Comparison of ENCODE assay signal across 8 cellular contexts in the genomic region with DNA sequence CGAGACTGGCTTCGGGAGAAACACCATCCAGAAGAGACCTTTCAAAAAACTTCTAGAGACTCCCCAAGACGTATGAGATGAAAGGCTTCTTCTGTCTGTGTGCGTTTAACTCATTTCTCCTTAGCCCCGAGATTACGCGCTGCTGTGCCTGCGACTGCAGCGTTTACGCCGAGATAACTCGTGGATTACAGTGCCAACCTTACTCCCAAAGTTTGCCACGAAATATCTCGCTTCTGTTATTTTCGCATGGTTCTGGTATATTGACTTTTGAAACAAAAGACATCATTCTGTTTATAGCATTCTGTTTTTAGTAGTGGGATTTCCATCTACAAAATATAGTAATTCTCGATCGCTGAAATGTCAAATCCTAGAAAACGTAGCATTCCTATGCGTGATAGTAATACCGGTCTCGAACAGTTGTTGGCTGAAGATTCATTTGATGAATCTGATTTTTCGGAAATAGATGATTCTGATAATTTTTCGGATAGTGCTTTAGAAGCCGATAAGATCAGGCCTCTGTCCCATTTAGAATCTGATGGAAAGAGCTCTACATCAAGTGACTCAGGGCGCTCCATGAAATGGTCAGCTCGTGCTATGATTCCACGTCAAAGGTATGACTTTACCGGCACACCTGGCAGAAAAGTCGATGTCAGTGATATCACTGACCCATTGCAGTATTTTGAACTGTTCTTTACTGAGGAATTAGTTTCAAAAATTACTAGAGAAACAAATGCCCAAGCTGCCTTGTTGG. TPM values are rescaled to one million over a fixed set of nuclear protein-coding genes. Genes with fewer than 3 reads are reported as not detected.
DNase-seq lines count a peak whose midpoint lies in the region; ATAC-seq, FAIRE-seq and TF ChIP-seq lines count a peak whose summit lies in the region.

No MANE protein-coding gene starts in this region.

- H3K4me3 ChIP-seq in K562 (peak overlapping the region; percentile 92), HepG2 (replicated peaks in 1 of 3; ENCODE audit: insufficient read depth in 1 of 3, low read depth in 2 of 3, low read length in 3 of 3) (peak overlapping the region; percentile 75 to 95 (median 92)), tibial artery (peak overlapping the region; percentile 87 to 91)

- H3K4me2 ChIP-seq in K562 (ENCODE audit: insufficient read depth, low read length) (peak overlapping the region; percentile 97), HepG2 (ENCODE audit: low read depth, low read length) (peak overlapping the region; percentile 84)

- no peaks in the 10 kb centered on the region for H3K9me1 ChIP-seq in K562 (ENCODE audit: control insufficient read depth, insufficient read depth, low read length)

- H3K4me3 Mint-ChIP-seq in activated naive CD4-positive, alpha-beta T cell treated with anti-CD3 and anti-CD28 coated beads for 36 hours = peak overlapping the region; percentile 99

- H3K79me2 ChIP-seq in K562 (ENCODE audit: control insufficient read depth, insufficient read depth, low read length) (peaks cover 54% of the 10 kb centered on the region), HepG2 (ENCODE audit: insufficient read depth, low read length) (peaks cover 45% of the 10 kb centered on the region)

- no peak for DNase-seq in activated naive CD4-positive, alpha-beta T cell treated with anti-CD3 and anti-CD28 coated beads for 36 hours
- no peak for DNase-seq in activated naive CD4-positive, alpha-beta T cell treated with Interleukin-2 at 50 U/mL for 16 hours
- no peak for DNase-seq in K562 (ENCODE audit: extremely low read depth in 1 of 4, low spot score in 3 of 4)
- DNase-seq in HepG2 (ENCODE audit: low spot score) = no peak
- DNase-seq in tibial artery = no peak
- DNase-seq in NCI-H1436 treated with DMSO at 0.1 percent for 48 hours (lab: John Stamatoyannopoulos, UW) = no peak
- DNase-seq in activated CD4-positive, alpha-beta T cell treated with anti-CD3 and anti-CD28 coated beads, Interleukin-2, amount 50 U/mL, for 48 hours = no peak
- no peak for DNase-seq in NCI-H2171 (lab: John Stamatoyannopoulos, UW)

- 13% methylated on average over 29 of the region's 29 CpGs for WGBS in K562 (ENCODE audit: insufficient coverage, low coverage, missing lambda C conversion rate)
- 11% methylated on average over 27 of the region's 29 CpGs for WGBS in HepG2 (ENCODE audit: low lambda C conversion rate)

- H2AFZ ChIP-seq in K562 (ENCODE audit: low read depth, low read length) = peak overlapping the region; percentile 93
- peak overlapping the region; percentile 88 for H2AFZ ChIP-seq in HepG2 (ENCODE audit: low read length)

- CTCF ChIA-PET in activated naive CD4-positive, alpha-beta T cell treated with anti-CD3 and anti-CD28 coated beads for 36 hours (lab: Charles Lee) = interaction anchor here (0.6 to 1.8 kb wide), 7 partner anchors 8 to 664 kb away, joined by 3 to 12 read pairs (median 3); a partner anchor contains a TSS
- CTCF ChIA-PET in K562 (lab: Yijun Ruan, JAX; ENCODE audit: low intra/inter-chr PET ratio) (no interaction called here), HepG2 (lab: Yijun Ruan, JAX; ENCODE audit: low intra/inter-chr PET ratio, low total read pairs) (no interaction called here)

- H3K36me3 ChIP-seq in K562 (ENCODE audit: control insufficient read depth, insufficient read depth, low read length) = peaks cover 19% of the 10 kb centered on the region; the same call in 2 of the 3 replicates
- H3K36me3 ChIP-seq in HepG2 (replicated peaks in 1 of 2; ENCODE audit: control insufficient read depth in 1 of 2, insufficient read depth in 2 of 2, low read length in 2 of 2) = no peaks in the 10 kb centered on the region
- H3K36me3 ChIP-seq in tibial artery = no peaks in the 10 kb centered on the region

- H3K27me3 ChIP-seq in K562 (ENCODE audit: control insufficient read depth in 2 of 2, insufficient read depth in 2 of 2, low read length in 2 of 2) = no peaks in the 10 kb centered on the region
- H3K27me3 ChIP-seq in HepG2 (ENCODE audit: control insufficient read depth in 1 of 2, insufficient read depth in 2 of 2, low read length in 2 of 2) = peaks cover 0 to 3% of the 10 kb centered on the region in 2 experiments; a peak in 1 of 5 replicates
- no peaks in the 10 kb centered on the region for H3K27me3 ChIP-seq in tibial artery

- ATAC-seq in K562 (no peak; the same call in 2 of the 3 replicates), HepG2 (peak; percentile 22)

- peaks cover 35% of the 10 kb centered on the region for H3K36me3 Mint-ChIP-seq in activated naive CD4-positive, alpha-beta T cell treated with anti-CD3 and anti-CD28 coated beads for 36 hours (ENCODE audit: low read depth)

- H3K9me3 ChIP-seq in K562 (replicated peaks; ENCODE audit: control insufficient read depth, insufficient read depth, low read depth, low read length) = no peaks in the 10 kb centered on the region; the same call in 1 of the 2 replicates
- no peaks in the 10 kb centered on the region for H3K9me3 ChIP-seq in HepG2 (ENCODE audit: low read length)
- H3K9me3 ChIP-seq in tibial artery = no peaks in the 10 kb centered on the region

- BruUV-seq in K562 (replicated peaks; lab: Mats Ljungman, UMichigan) (TSS peak; percentile 79), HepG2 (replicated peaks; lab: Mats Ljungman, UMichigan) (TSS peak; percentile 88)

- TF ChIP-seq CTCF in K562 (IDR thresholded peaks at IDR 0.05 in 2 of 3, conservative IDR thresholded peaks at IDR 0.05 in 1 of 3; ENCODE audit: insufficient read depth in 2 of 3, low read depth in 1 of 3, low read length in 3 of 3) = no peak
- no peak for TF ChIP-seq CTCF in HepG2 (CRISPR knock-in tag; IDR thresholded peaks at IDR 0.05)
- no peak for TF ChIP-seq CTCF in tibial artery (IDR thresholded peaks at IDR 0.05)

- H4K20me1 ChIP-seq in K562 (replicated peaks; ENCODE audit: control insufficient read depth, insufficient read depth, low read length) = no peaks in the 10 kb centered on the region
- H4K20me1 ChIP-seq in HepG2 (ENCODE audit: insufficient read depth, low read length) = no peaks in the 10 kb centered on the region

- peaks cover 27% of the 10 kb centered on the region for H3K4me1 Mint-ChIP-seq in activated naive CD4-positive, alpha-beta T cell treated with anti-CD3 and anti-CD28 coated beads for 36 hours (ENCODE audit: low read depth)

- POLR2A ChIA-PET in K562 (lab: Yijun Ruan, JAX) = interaction anchor here (0.6 to 2.1 kb wide), 12 partner anchors 8 to 264 kb away, joined by 3 to 8 read pairs (median 4); a partner anchor contains a TSS
- POLR2A ChIA-PET in HepG2 (lab: Yijun Ruan, JAX) = interaction anchor here (0.7 to 2.8 kb wide), 13 partner anchors 8 to 240 kb away, joined by 3 to 16 read pairs (median 5); a partner anchor contains a TSS

- no peaks in the 10 kb centered on the region for H3K27me3 Mint-ChIP-seq in activated naive CD4-positive, alpha-beta T cell treated with anti-CD3 and anti-CD28 coated beads for 36 hours (ENCODE audit: low read depth)

- in situ Hi-C loops in K562 (cut with MboI) (loop anchor here (5.0 kb wide), 1 partner anchor 110 kb away; a partner anchor contains a TSS), HepG2 (cut with HindIII; ENCODE audit: extremely low pct_ligation_motif_present, low pct_unique_long_range_greater_than_20kb) (no loop called here)

- TF ChIP-seq RAD21 in K562 (CRISPR knock-in tag; conservative IDR thresholded peaks at IDR 0.05 in 1 of 2, IDR thresholded peaks at IDR 0.05 in 1 of 2) (no peak), HepG2 (CRISPR knock-in tag; IDR thresholded peaks at IDR 0.05) (no peak)

- H3K4me1 ChIP-seq in K562 (replicated peaks in 1 of 2; ENCODE audit: control insufficient read depth in 2 of 2, insufficient read depth in 2 of 2, low read length in 2 of 2) (peaks cover 0 to 3% of the 10 kb centered on the region in 2 experiments; a peak in 1 of 5 replicates), HepG2 (ENCODE audit: insufficient read depth, low read length) (peaks cover 27% of the 10 kb centered on the region), tibial artery (peaks cover 0 to 27% (median 22%) of the 10 kb centered on the region in 4 donors)

- no peak for FAIRE-seq in K562 (lab: Jason Lieb, UNC)
- FAIRE-seq in HepG2 (lab: Jason Lieb, UNC) = no peak

- H3K27ac Mint-ChIP-seq in activated naive CD4-positive, alpha-beta T cell treated with anti-CD3 and anti-CD28 coated beads for 36 hours = peak overlapping the region; percentile 96

- H3K9ac ChIP-seq in K562 (ENCODE audit: insufficient read depth in 1 of 2, low read depth in 2 of 2, low read length in 2 of 2) = peak overlapping the region; percentile 83 to 92; a peak in 3 of 4 replicates
- H3K9ac ChIP-seq in HepG2 (ENCODE audit: insufficient read depth, low read depth, low read length) = peak overlapping the region; percentile 91

- TF ChIP-seq POLR2A in K562 (conservative IDR thresholded peaks at IDR 0.05) (no peak), HepG2 (IDR thresholded peaks at IDR 0.05; ENCODE audit: insufficient read depth in 1 of 2, low read depth in 2 of 2, low read length in 2 of 2) (no peak)

- intact Hi-C loops in activated naive CD4-positive, alpha-beta T cell treated with anti-CD3 and anti-CD28 coated beads for 36 hours (cut with micrococcal nuclease) = loop anchor here (1.0 to 10.0 kb wide), 7 partner anchors 107 to 1488 kb away; a partner anchor contains a TSS
- intact Hi-C loops in K562 (cut with micrococcal nuclease) = no loop called here
- intact Hi-C loops in HepG2 (cut with micrococcal nuclease; ENCODE audit: unreplicated experiment) = loop anchor here (1.0 to 10.0 kb wide), 2 partner anchors 122 to 242 kb away; a partner anchor contains a TSS
- intact Hi-C loops in tibial artery (cut with DNase I; ENCODE audit: low total_unique reads) = loop anchor here (5.0 kb wide), 1 partner anchor 120 kb away; no protein-coding TSS in a partner anchor

- H3K9me3 Mint-ChIP-seq in activated naive CD4-positive, alpha-beta T cell treated with anti-CD3 and anti-CD28 coated beads for 36 hours = peaks cover 19% of the 10 kb centered on the region

- H3K27ac ChIP-seq in K562 (ENCODE audit: extremely low read depth, low read depth, low read length) = peak overlapping the region; percentile 76
- peak overlapping the region; percentile 72 for H3K27ac ChIP-seq in HepG2 (ENCODE audit: extremely low read length, insufficient read depth, low read length)
- H3K27ac ChIP-seq in tibial artery = peak overlapping the region; percentile 76 to 90

- TF ChIP-seq EP300 in K562 (IDR thresholded peaks at IDR 0.05; ENCODE audit: low read length) = no peak
- TF ChIP-seq EP300 in HepG2 (IDR thresholded peaks at IDR 0.05; ENCODE audit: low read depth in 2 of 2, low read length in 2 of 2) = no peak
- TF ChIP-seq EP300 in HepG2 (CRISPR knock-in tag; IDR thresholded peaks at IDR 0.05; ENCODE audit: borderline replicate concordance) = no peak

RNA-seq across cellular contexts. Expression of a gene that starts 0.5 kb away (rescaled TPM):
- total RNA-seq in activated naive CD4-positive, alpha-beta T cell treated with anti-CD3 and anti-CD28 coated beads for 36 hours = 1 to 10 TPM; 2.0 TPM
- total RNA-seq in K562 (2011; cell fraction: chromatin; rRNA removed; ENCODE audit: low replicate concordance) = 6.3 and 11.2 TPM in 2 replicates
- 6.7 and 7.0 TPM in 2 replicates for total RNA-seq in K562 (2011; cell fraction: nucleolus; rRNA removed)
- 6.9 and 8.6 TPM in 2 replicates for total RNA-seq in K562 (2011; cell fraction: nucleoplasm; rRNA removed)
- total RNA-seq in K562 (2014; rRNA removed) (2.2 TPM in 2 replicates), K562 (2014; rRNA removed; fragmentation: Illumina TruSeq; extraction: Trizol) (3.0 and 3.1 TPM in 2 replicates), K562 (2015; rRNA removed; fragmentation: Illumina TruSeq; extraction: Trizol) (2.9 and 3.3 TPM in 2 replicates), K562 (2021) (2.1 and 2.2 TPM in 2 replicates), HepG2 (2016; rRNA removed; fragmentation: Illumina TruSeq; extraction: Trizol) (1.3 and 1.4 TPM in 2 replicates)
- polyA plus RNA-seq in K562 (2011; rRNA removed) (4.3 and 4.9 TPM in 2 replicates), K562 (2014; fragmentation: Illumina TruSeq; extraction: Trizol) (3.0 and 3.4 TPM in 2 replicates), K562 (2014; fragmentation: Nextera tagmentation; extraction: Ambion mirVana) (1 to 10 TPM; 2.3 to 2.5 TPM), K562 (2014; rRNA removed) (2.7 and 3.2 TPM in 2 replicates), HepG2 (2011; rRNA removed) (1.7 TPM in 2 replicates)
- 1.7 and 2.4 TPM in 2 replicates for polyA plus RNA-seq in K562 (2011; cell fraction: cytosol; rRNA removed)
- polyA plus RNA-seq in K562 (2011; cell fraction: nucleus; rRNA removed) = 3.4 and 3.7 TPM in 2 replicates
- 1.5 and 1.6 TPM in 2 replicates for polyA plus RNA-seq in K562 (2012)
- 6.2 and 6.4 TPM in 2 replicates for polyA minus RNA-seq in K562 (2011; rRNA and poly(A)+ RNA removed)
- polyA minus RNA-seq in K562 (2011; cell fraction: cytosol; rRNA and poly(A)+ RNA removed) = 1.1 and 1.5 TPM in 2 replicates
- polyA minus RNA-seq in K562 (2011; cell fraction: nucleus; rRNA and poly(A)+ RNA removed) = 4.7 and 8.2 TPM in 2 replicates
- total RNA-seq in HepG2 (2016; cell fraction: cytosol; rRNA removed; fragmentation: Illumina TruSeq; extraction: Trizol; ENCODE audit: low read depth) = 0.20 and 0.26 TPM in 2 replicates
- 1.4 and 1.5 TPM in 2 replicates for total RNA-seq in HepG2 (2016; cell fraction: insoluble cytoplasmic fraction; rRNA removed; fragmentation: Illumina TruSeq; extraction: Trizol)
- 0.62 and 0.71 TPM in 2 replicates for total RNA-seq in HepG2 (2016; cell fraction: membrane; rRNA removed; fragmentation: Illumina TruSeq; extraction: Trizol)
- total RNA-seq in HepG2 (2016; cell fraction: nucleus; rRNA removed; fragmentation: Illumina TruSeq; extraction: Trizol) = 2.6 and 2.7 TPM in 2 replicates
- 0.56 and 0.78 TPM in 2 replicates for polyA plus RNA-seq in HepG2 (2011; cell fraction: cytosol; rRNA removed)
- 1.2 and 2.2 TPM in 2 replicates for polyA plus RNA-seq in HepG2 (2011; cell fraction: nucleus; rRNA removed)
- 0.85 and 1.2 TPM in 2 replicates for polyA plus RNA-seq in HepG2 (2012)
- 0.07 and 0.09 TPM in 2 replicates for polyA plus RNA-seq in HepG2 (2016; cell fraction: cytosol; fragmentation: Illumina TruSeq; extraction: Trizol; ENCODE audit: low read depth)
- 0.69 and 0.86 TPM in 2 replicates for polyA plus RNA-seq in HepG2 (2016; cell fraction: insoluble cytoplasmic fraction; fragmentation: Illumina TruSeq; extraction: Trizol; ENCODE audit: low read depth)
- 0.29 and 0.44 TPM in 2 replicates for polyA plus RNA-seq in HepG2 (2016; cell fraction: membrane; fragmentation: Illumina TruSeq; extraction: Trizol; ENCODE audit: low read depth)
- polyA plus RNA-seq in HepG2 (2016; cell fraction: nucleus; fragmentation: Illumina TruSeq; extraction: Trizol; ENCODE audit: insufficient read depth, low read depth) = 3.0 and 3.8 TPM in 2 replicates
- polyA minus RNA-seq in HepG2 (2011; rRNA and poly(A)+ RNA removed; ENCODE audit: low replicate concordance) = 0.82 and 2.4 TPM in 2 replicates
- 0.49 and 0.62 TPM in 2 replicates for polyA minus RNA-seq in HepG2 (2011; cell fraction: cytosol; rRNA and poly(A)+ RNA removed)
- 3.9 and 5.2 TPM in 2 replicates for polyA minus RNA-seq in HepG2 (2011; cell fraction: nucleus; rRNA and poly(A)+ RNA removed)

RNA-seq across cellular contexts. Expression of a gene that starts 0.7 kb away (rescaled TPM):
- total RNA-seq in activated naive CD4-positive, alpha-beta T cell treated with anti-CD3 and anti-CD28 coated beads for 36 hours = 10 to 100 TPM; 51.8 to 56.2 TPM
- total RNA-seq in K562 (2011; cell fraction: chromatin; rRNA removed; ENCODE audit: low replicate concordance) = 38.1 and 57.5 TPM in 2 replicates
- total RNA-seq in K562 (2011; cell fraction: nucleolus; rRNA removed) = 52.8 and 58.4 TPM in 2 replicates
- 81.1 and 92.0 TPM in 2 replicates for total RNA-seq in K562 (2011; cell fraction: nucleoplasm; rRNA removed)
- 33.5 and 34.1 TPM in 2 replicates for total RNA-seq in K562 (2014; rRNA removed)
- 43.2 and 50.4 TPM in 2 replicates for total RNA-seq in K562 (2014; rRNA removed; fragmentation: Illumina TruSeq; extraction: Trizol)
- 44.8 and 49.7 TPM in 2 replicates for total RNA-seq in K562 (2015; rRNA removed; fragmentation: Illumina TruSeq; extraction: Trizol)
- total RNA-seq in K562 (2021) = 56.4 and 63.7 TPM in 2 replicates
- polyA plus RNA-seq in K562 (2011; rRNA removed) = 64.2 and 80.2 TPM in 2 replicates
- 25.4 and 37.1 TPM in 2 replicates for polyA plus RNA-seq in K562 (2011; cell fraction: cytosol; rRNA removed)
- polyA plus RNA-seq in K562 (2011; cell fraction: nucleus; rRNA removed) = 16.3 and 20.6 TPM in 2 replicates
- polyA plus RNA-seq in K562 (2012) = 63.4 and 94.4 TPM in 2 replicates
- polyA plus RNA-seq in K562 (2014; fragmentation: Illumina TruSeq; extraction: Trizol) = 92.8 and 102 TPM in 2 replicates
- polyA plus RNA-seq in K562 (2014; fragmentation: Nextera tagmentation; extraction: Ambion mirVana) = 10 to 100 TPM; 25.8 to 48.3 TPM
- polyA plus RNA-seq in K562 (2014; rRNA removed) = 64.3 and 73.1 TPM in 2 replicates
- polyA minus RNA-seq in K562 (2011; rRNA and poly(A)+ RNA removed) = 41.2 and 49.2 TPM in 2 replicates
- polyA minus RNA-seq in K562 (2011; cell fraction: cytosol; rRNA and poly(A)+ RNA removed) = 12.5 and 15.9 TPM in 2 replicates
- polyA minus RNA-seq in K562 (2011; cell fraction: nucleus; rRNA and poly(A)+ RNA removed) = 3.8 and 11.6 TPM in 2 replicates
- total RNA-seq in HepG2 (2016; rRNA removed; fragmentation: Illumina TruSeq; extraction: Trizol) = 29.3 and 46.8 TPM in 2 replicates
- 8.5 and 12.1 TPM in 2 replicates for total RNA-seq in HepG2 (2016; cell fraction: cytosol; rRNA removed; fragmentation: Illumina TruSeq; extraction: Trizol; ENCODE audit: low read depth)
- total RNA-seq in HepG2 (2016; cell fraction: insoluble cytoplasmic fraction; rRNA removed; fragmentation: Illumina TruSeq; extraction: Trizol) = 28.3 and 50.5 TPM in 2 replicates
- 14.4 and 17.9 TPM in 2 replicates for total RNA-seq in HepG2 (2016; cell fraction: membrane; rRNA removed; fragmentation: Illumina TruSeq; extraction: Trizol)
- total RNA-seq in HepG2 (2016; cell fraction: nucleus; rRNA removed; fragmentation: Illumina TruSeq; extraction: Trizol) = 44.7 and 53.5 TPM in 2 replicates
- 97.7 and 113 TPM in 2 replicates for polyA plus RNA-seq in HepG2 (2011; rRNA removed)
- 45.6 and 79.3 TPM in 2 replicates for polyA plus RNA-seq in HepG2 (2011; cell fraction: cytosol; rRNA removed)
- 21.2 and 28.7 TPM in 2 replicates for polyA plus RNA-seq in HepG2 (2011; cell fraction: nucleus; rRNA removed)
- 95.9 and 114 TPM in 2 replicates for polyA plus RNA-seq in HepG2 (2012)
- polyA plus RNA-seq in HepG2 (2016; cell fraction: cytosol; fragmentation: Illumina TruSeq; extraction: Trizol; ENCODE audit: low read depth) = 18.6 and 20.7 TPM in 2 replicates
- 53.3 and 55.1 TPM in 2 replicates for polyA plus RNA-seq in HepG2 (2016; cell fraction: insoluble cytoplasmic fraction; fragmentation: Illumina TruSeq; extraction: Trizol; ENCODE audit: low read depth)
- 20.8 and 21.4 TPM in 2 replicates for polyA plus RNA-seq in HepG2 (2016; cell fraction: membrane; fragmentation: Illumina TruSeq; extraction: Trizol; ENCODE audit: low read depth)
- 131 and 150 TPM in 2 replicates for polyA plus RNA-seq in HepG2 (2016; cell fraction: nucleus; fragmentation: Illumina TruSeq; extraction: Trizol; ENCODE audit: insufficient read depth, low read depth)
- 11.7 and 31.8 TPM in 2 replicates for polyA minus RNA-seq in HepG2 (2011; rRNA and poly(A)+ RNA removed; ENCODE audit: low replicate concordance)
- polyA minus RNA-seq in HepG2 (2011; cell fraction: cytosol; rRNA and poly(A)+ RNA removed) = 14.9 and 16.0 TPM in 2 replicates
- 11.6 and 16.4 TPM in 2 replicates for polyA minus RNA-seq in HepG2 (2011; cell fraction: nucleus; rRNA and poly(A)+ RNA removed)
